ENCODE assay signal across 7 cellular contexts in the genomic region with DNA sequence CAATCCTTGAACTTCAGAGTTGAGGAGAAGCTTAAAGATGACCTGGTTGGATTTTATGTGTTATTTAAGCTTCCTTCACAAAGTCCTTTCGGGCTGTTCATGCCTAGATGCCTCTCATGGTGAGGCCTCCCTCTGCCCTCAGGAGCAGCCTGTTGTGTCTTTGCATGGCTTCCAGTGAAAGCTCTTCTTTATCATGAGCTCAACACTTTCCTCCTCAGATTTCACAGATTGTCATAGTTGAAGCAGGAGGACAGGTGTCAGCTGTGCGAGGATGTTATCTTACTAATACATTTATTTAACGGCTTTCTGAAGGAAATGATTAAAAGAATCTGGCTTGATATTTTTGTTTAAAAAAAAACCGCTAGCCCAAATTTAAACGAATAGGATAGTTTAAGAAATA.
"Had no signal": no experiment of that assay in that cellular context is flagged by ENCODE, and none has a peak within 500 bp of the region (broad histone marks: within the 10 kb centered on the region; RNA-seq: fewer than 3 reads in every experiment).

No MANE protein-coding gene starts in this region.

- DNase-seq: activated B cell treated with CpG ODN at 0.5 μM for 24 hours; activated CD4-positive, alpha-beta T cell treated with anti-CD3 and anti-CD28 coated beads for 1 hour; activated effector memory CD4-positive, alpha-beta T cell treated with anti-CD3 and anti-CD28 coated beads, Interleukin-2, amount 50 U/mL, for 16 hours; activated T-cell treated with anti-CD3 and anti-CD28 coated beads, Interleukin-2, amount 50 U/mL, for 24 hours; NK-92 treated with Interleukin-12 subunit alpha and Interleukin-12 subunit beta, amount 100 ng/mL, for 24 hours; T-helper 9 cell had no signal

- H3K4me3 ChIP-seq: K562 had no signal
